Comparison of ENCODE assay signal across 9 cellular contexts in the genomic region with DNA sequence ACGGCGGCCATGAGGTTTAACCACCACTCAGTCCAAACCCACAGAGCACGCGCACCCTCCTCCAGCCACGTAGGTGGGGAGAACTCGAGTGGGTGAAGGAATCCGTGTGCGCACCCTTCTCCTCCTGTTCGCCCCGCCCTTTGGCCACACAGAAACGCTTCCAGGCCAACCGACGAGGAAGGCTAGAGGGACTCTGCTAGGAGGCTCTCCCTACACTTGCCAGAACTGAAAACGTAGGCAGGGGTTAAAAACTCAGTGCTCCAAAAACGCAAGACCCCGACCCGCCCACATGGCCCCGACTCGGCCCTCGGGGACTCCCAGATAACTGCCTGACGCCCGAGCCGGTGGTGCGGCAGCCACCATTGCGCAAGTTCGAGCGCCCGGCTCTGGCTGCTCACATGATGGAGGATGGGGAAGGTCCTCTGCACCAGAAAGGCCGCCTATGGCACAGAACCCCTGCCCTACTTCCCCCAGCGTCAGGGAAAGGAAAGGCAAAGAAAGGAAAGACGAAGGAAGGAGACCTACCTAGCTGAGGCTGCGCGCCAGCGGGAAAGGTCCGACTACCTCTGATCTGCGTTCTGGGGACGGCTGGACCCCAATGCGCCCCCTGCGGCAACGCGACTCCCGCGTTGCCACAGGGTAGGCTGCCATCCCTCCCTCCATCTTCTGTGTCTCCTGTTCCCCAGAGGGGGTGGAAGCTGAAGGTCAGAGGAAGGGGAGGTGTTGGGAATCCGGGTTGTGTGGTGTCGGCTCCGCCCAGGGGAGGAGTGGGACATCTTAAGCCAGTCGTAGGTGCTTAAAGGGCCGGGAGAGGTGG.
DNase-seq lines count a peak whose midpoint lies in the region; ATAC-seq and TF ChIP-seq lines count a peak whose summit lies in the region.
"Had no signal": no experiment of that assay in that cellular context is flagged by ENCODE, and none has a peak within 500 bp of the region (broad histone marks: within the 10 kb centered on the region; RNA-seq: fewer than 3 reads in every experiment).

No MANE protein-coding gene starts in this region.

- POLR2A ChIA-PET in IMR-90 (lab: Charles Lee; ENCODE audit: unreplicated experiment) = no interaction called here

- no peaks in the 10 kb centered on the region for H3K4me1 ChIP-seq in IMR-90 (ENCODE audit: control insufficient read depth, insufficient read depth, low read length)
- no peaks in the 10 kb centered on the region for H3K4me1 ChIP-seq in neuron (ENCODE audit: insufficient read depth, low read length)

- DNase-seq in CD14-positive monocyte (ENCODE audit: low spot score) (no peak), IMR-90 (no peak), SHP77 (lab: John Stamatoyannopoulos, UW) (peak; percentile 65 to 68), fibroblast of the conjunctiva (ENCODE audit: low read depth) (peak; percentile 27), NK-92 (lab: John Stamatoyannopoulos, UW; ENCODE audit: unreplicated experiment) (no peak)
- DNase-seq: naive B cell had no signal

- no peak overlapping the region for H2AK9ac ChIP-seq in IMR-90 (replicated peaks; ENCODE audit: low read depth, low read length, poor library complexity)

- H3K9me3 ChIP-seq in IMR-90 (ENCODE audit: control insufficient read depth, insufficient read depth, low read length) (peaks cover 6% of the 10 kb centered on the region; the same call in 1 of the 2 replicates), neuron (ENCODE audit: low read length) (no peaks in the 10 kb centered on the region)

- intact Hi-C loops in CD14-positive monocyte (cut with micrococcal nuclease) = no loop called here
- intact Hi-C loops in IMR-90 (cut with micrococcal nuclease) = no loop called here

- no peak overlapping the region for H2AK5ac ChIP-seq in IMR-90 (ENCODE audit: low read depth, low read length)

- H3K4me3 ChIP-seq in IMR-90 (ENCODE audit: insufficient read depth, low read depth, low read length) (no peak overlapping the region), neuron (ENCODE audit: low read length) (peak overlapping the region; percentile 61)

- H3K27me3 ChIP-seq in IMR-90 (ENCODE audit: control insufficient read depth, insufficient read depth, low read length) (peaks cover 8% of the 10 kb centered on the region), neuron (ENCODE audit: insufficient read depth, low read length) (peaks cover 24% of the 10 kb centered on the region)

- peak; percentile 72 for ATAC-seq in GM21423 (IDR thresholded peaks at IDR 0.05; ENCODE audit: unreplicated experiment)
- ATAC-seq in IMR-90 (ENCODE audit: low read depth) = no peak
- ATAC-seq in HG02981 (IDR thresholded peaks at IDR 0.05; ENCODE audit: unreplicated experiment) = no peak

- in situ Hi-C loops in IMR-90 (cut with MboI; ENCODE audit: low sequenced_read_pairs) = no loop called here

- no peak overlapping the region for H4K8ac ChIP-seq in IMR-90 (ENCODE audit: low read depth in 2 of 2, low read length in 2 of 2)

- no peak overlapping the region for H3K4ac ChIP-seq in IMR-90 (ENCODE audit: low read depth, low read length)

- H2BK20ac ChIP-seq in IMR-90 (ENCODE audit: low read depth, low read length) = no peak overlapping the region

- H3K9me1 ChIP-seq in IMR-90 (ENCODE audit: insufficient read depth, low read length) = no peaks in the 10 kb centered on the region

- CTCF ChIA-PET in IMR-90 (lab: Yijun Ruan, JAX) = no interaction called here

- no peak overlapping the region for H3K9ac ChIP-seq in IMR-90 (ENCODE audit: low read depth, low read length)

- no TSS peak for BruUV-seq in IMR-90 (replicated peaks; lab: Mats Ljungman, UMichigan)

- TF ChIP-seq CTCF in CD14-positive monocyte (IDR thresholded peaks at IDR 0.05) (no peak), IMR-90 (conservative IDR thresholded peaks at IDR 0.05; ENCODE audit: low read depth, low read length) (no peak)

- no peak overlapping the region for H4K91ac ChIP-seq in IMR-90 (ENCODE audit: insufficient read depth, low read depth, low read length)

- peak overlapping the region; percentile 76 to 83 for H3K4me3 Mint-ChIP-seq in CD14-positive monocyte
- H3K4me3 Mint-ChIP-seq: naive B cell had no signal

- no peak overlapping the region for H3K4me2 ChIP-seq in IMR-90 (ENCODE audit: low read depth, low read length)

- H3K14ac ChIP-seq in IMR-90 (replicated peaks; ENCODE audit: low read depth, low read length) = no peak overlapping the region

- H4K5ac ChIP-seq in IMR-90 (ENCODE audit: low read depth, low read length) = no peak overlapping the region

- H3K79me1 ChIP-seq in IMR-90 (ENCODE audit: low read depth in 1 of 2, low read length in 2 of 2) = no peaks in the 10 kb centered on the region

- no peaks in the 10 kb centered on the region for H3K36me3 Mint-ChIP-seq in CD14-positive monocyte
- H3K36me3 Mint-ChIP-seq: naive B cell had no signal

- no peaks in the 10 kb centered on the region for H4K20me1 ChIP-seq in IMR-90 (ENCODE audit: insufficient read depth, low read length)

- H2BK15ac ChIP-seq in IMR-90 (ENCODE audit: low read depth, low read length) = no peak overlapping the region

- H3K4me1 Mint-ChIP-seq in CD14-positive monocyte = peaks cover 15% of the 10 kb centered on the region
- H3K4me1 Mint-ChIP-seq: naive B cell had no signal

- peak overlapping the region in 1 of 7 donors; percentile 0 for H3K27ac Mint-ChIP-seq in CD14-positive monocyte
- H3K27ac Mint-ChIP-seq: naive B cell had no signal

- peaks cover 0 to 10% (median 3%) of the 10 kb centered on the region in 7 donors for H3K9me3 Mint-ChIP-seq in CD14-positive monocyte

- TF ChIP-seq RAD21 in IMR-90 (IDR thresholded peaks at IDR 0.05; ENCODE audit: low read length) = no peak

- peaks cover 0 to 38% (median 12%) of the 10 kb centered on the region in 3 donors for H3K27me3 Mint-ChIP-seq in CD14-positive monocyte (ENCODE audit: low read depth in 3 of 3)

- H3K27ac ChIP-seq in IMR-90 (ENCODE audit: insufficient read depth, low read length) = no peak overlapping the region

- H3K23ac ChIP-seq in IMR-90 (ENCODE audit: low read depth, low read length) = no peak overlapping the region

- no peak overlapping the region for H2BK120ac ChIP-seq in IMR-90 (ENCODE audit: low read depth, low read length)

- no peak overlapping the region for H3K18ac ChIP-seq in IMR-90 (ENCODE audit: low read depth, low read length)

- no peak for TF ChIP-seq POLR2A in IMR-90 (IDR thresholded peaks at IDR 0.05; ENCODE audit: low read depth, low read length)

- no CpG with 5 or more reads among the region's 48 CpGs for WGBS in IMR-90 (ENCODE audit: extremely low coverage in 2 of 2, insufficient read length in 1 of 2), 2 experiments

- no peak overlapping the region for H2BK5ac ChIP-seq in IMR-90 (ENCODE audit: low read depth, low read length, poor library complexity, severe bottlenecking)

- no peaks in the 10 kb centered on the region for H3K36me3 ChIP-seq in IMR-90 (ENCODE audit: control insufficient read depth, insufficient read depth, low read length)
- no peaks in the 10 kb centered on the region for H3K36me3 ChIP-seq in neuron (ENCODE audit: insufficient read depth, low read length)

- dilution Hi-C loops in IMR-90 (cut with HindIII; ENCODE audit: low sequenced_read_pairs, unreplicated experiment) = no loop called here

- H3K56ac ChIP-seq in IMR-90 (ENCODE audit: extremely low read depth, insufficient read depth, low read length) = no peak overlapping the region

- H2AFZ ChIP-seq in IMR-90 (replicated peaks; ENCODE audit: low read length, poor library complexity) = no peak overlapping the region
- peak overlapping the region; percentile 63 for H2AFZ ChIP-seq in neuron (ENCODE audit: low read depth, low read length)

TF ChIP-seq in IMR-90, 13 proteins besides CTCF, POLR2A, EP300 and RAD21:
- no peak for TF ChIP-seq CHD1 (IDR thresholded peaks at IDR 0.05; ENCODE audit: low read depth, low read length)
- TF ChIP-seq MAFK (IDR thresholded peaks at IDR 0.05; ENCODE audit: low read depth, low read length) = no peak
- TF ChIP-seq, protein P1, sequence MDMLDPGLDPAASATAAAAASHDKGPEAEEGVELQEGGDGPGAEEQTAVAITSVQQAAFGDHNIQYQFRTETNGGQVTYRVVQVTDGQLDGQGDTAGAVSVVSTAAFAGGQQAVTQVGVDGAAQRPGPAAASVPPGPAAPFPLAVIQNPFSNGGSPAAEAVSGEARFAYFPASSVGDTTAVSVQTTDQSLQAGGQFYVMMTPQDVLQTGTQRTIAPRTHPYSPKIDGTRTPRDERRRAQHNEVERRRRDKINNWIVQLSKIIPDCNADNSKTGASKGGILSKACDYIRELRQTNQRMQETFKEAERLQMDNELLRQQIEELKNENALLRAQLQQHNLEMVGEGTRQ (IDR thresholded peaks at IDR 0.05; ENCODE audit: low read depth, low read length) = no peak
- peak; percentile 11; the same call in 1 of the 2 replicates for TF ChIP-seq CEBPB (IDR thresholded peaks at IDR 0.05; ENCODE audit: low read depth, low read length)
- TF ChIP-seq SMC3 (IDR thresholded peaks at IDR 0.05; ENCODE audit: low read depth, low read length) = no peak
- no peak for TF ChIP-seq MXI1 (IDR thresholded peaks at IDR 0.05; ENCODE audit: borderline replicate concordance, low read depth, low read length)
- TF ChIP-seq RFX5 (IDR thresholded peaks at IDR 0.05; ENCODE audit: low read depth, low read length) = no peak
- TF ChIP-seq, protein P2, sequence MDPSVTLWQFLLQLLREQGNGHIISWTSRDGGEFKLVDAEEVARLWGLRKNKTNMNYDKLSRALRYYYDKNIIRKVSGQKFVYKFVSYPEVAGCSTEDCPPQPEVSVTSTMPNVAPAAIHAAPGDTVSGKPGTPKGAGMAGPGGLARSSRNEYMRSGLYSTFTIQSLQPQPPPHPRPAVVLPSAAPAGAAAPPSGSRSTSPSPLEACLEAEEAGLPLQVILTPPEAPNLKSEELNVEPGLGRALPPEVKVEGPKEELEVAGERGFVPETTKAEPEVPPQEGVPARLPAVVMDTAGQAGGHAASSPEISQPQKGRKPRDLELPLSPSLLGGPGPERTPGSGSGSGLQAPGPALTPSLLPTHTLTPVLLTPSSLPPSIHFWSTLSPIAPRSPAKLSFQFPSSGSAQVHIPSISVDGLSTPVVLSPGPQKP (IDR thresholded peaks at IDR 0.05; ENCODE audit: borderline replicate concordance, low read depth, low read length) = no peak

Comparison
In these comparisons a context has a peak if more than half of its experiments do, and no peak if none do; other contexts are left out.
1. DNase-seq: peak in SHP77 (2 of 2) and fibroblast of the conjunctiva (single experiment); none in CD14-positive monocyte (single experiment), IMR-90 (single experiment) and NK-92 (single experiment).